23 cellular contexts compared by ENCODE assay signal in the genomic region with DNA sequence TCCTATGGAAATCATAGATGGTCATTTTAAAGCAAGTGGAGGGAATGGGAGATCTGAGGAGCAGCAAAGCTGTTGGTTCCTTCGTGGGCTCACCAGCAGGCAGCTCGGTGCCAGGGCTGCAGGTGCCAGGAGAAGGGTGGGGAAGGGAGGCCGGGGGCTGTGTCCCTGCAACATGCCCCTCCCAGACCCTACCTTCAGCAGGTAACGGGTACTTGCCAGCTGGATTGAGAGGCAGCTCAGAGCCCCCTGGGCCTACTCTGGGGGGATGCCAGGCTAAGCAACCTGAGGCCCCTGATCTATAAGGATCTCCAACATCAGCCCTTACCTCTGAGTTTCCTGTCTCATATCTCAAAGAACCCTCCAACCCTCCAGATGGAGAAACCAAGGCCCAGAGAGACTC.
A peak's percentile ranks its signal among the peaks of the same experiment; 100 is the strongest.
DNase-seq lines count a peak whose midpoint lies in the region; ATAC-seq and TF ChIP-seq lines count a peak whose summit lies in the region.
"Had no signal": no experiment of that assay in that cellular context is flagged by ENCODE, and none has a peak within 500 bp of the region (broad histone marks: within the 10 kb centered on the region; RNA-seq: fewer than 3 reads in every experiment).

No MANE protein-coding gene starts in this region.

- H3K4me3 Mint-ChIP-seq in HFFc6 (peak overlapping the region; percentile 93), neural progenitor cell (no peak overlapping the region)
- H3K4me3 Mint-ChIP-seq in activated T-helper 1 cell treated with anti-CD3 and anti-CD28 coated beads, Interleukin-12 subunit alpha, Interleukin-12 subunit beta, Interleukin-2, Interleukin-4 antibody, amounts not matched to agents 30 ng/mL and 10 ng/mL and 1 ng/mL, durations not matched to agents 14 hours and 24 hours and 36 hours = no peak overlapping the region
- H3K4me3 Mint-ChIP-seq: activated naive CD8-positive, alpha-beta T cell treated with anti-CD3 and anti-CD28 coated beads, Interleukin-2, amount 10 ng/mL, durations not matched to agents 7 days and 5 days; activated T-helper 17 cell treated with anti-CD3 and anti-CD28 coated beads, Interleukin-2, amount 50 U/mL, for 72 hours; dendritic cell treated with granulocyte-macrophage colony-stimulating factor and Interleukin-4, amounts not matched to agents 40 ng/mL and 50 ng/mL, for 4 days; naive thymus-derived CD8-positive, alpha-beta T cell had no signal

- H3K4me2 ChIP-seq in neural progenitor cell = no peak overlapping the region

- H3K27ac ChIP-seq in dorsolateral prefrontal cortex (peak overlapping the region in 42 of 59 donors; percentile 1 to 97 (median 60)), neural progenitor cell (no peak overlapping the region), suprapubic skin (peak overlapping the region; percentile 63)
- H3K27ac ChIP-seq: brain microvascular endothelial cell, SJSA1 had no signal

- H3K4me3 ChIP-seq in dorsolateral prefrontal cortex (no peak overlapping the region), neural progenitor cell (no peak overlapping the region), suprapubic skin (no peak overlapping the region)
- H3K4me3 ChIP-seq: GM12878, lung, SJSA1 had no signal

- intact Hi-C loops in dorsolateral prefrontal cortex (cut with DNase I) = loop anchor here in 1 of 2 donors (10.0 kb wide), 1 partner anchor 52 kb away; no protein-coding TSS in a partner anchor
- intact Hi-C loops in activated T-helper 1 cell treated with anti-CD3 and anti-CD28 coated beads, Interleukin-12 subunit alpha, Interleukin-12 subunit beta, Interleukin-2, Interleukin-4 antibody, amounts not matched to agents 30 ng/mL and 10 ng/mL and 1 ng/mL, durations not matched to agents 14 hours and 24 hours and 36 hours (cut with micrococcal nuclease) = no loop called here

- H3K9me3 ChIP-seq in neural progenitor cell (ENCODE audit: low read depth) = no peaks in the 10 kb centered on the region
- no peaks in the 10 kb centered on the region for H3K9me3 ChIP-seq in suprapubic skin
- H3K9me3 ChIP-seq: BE2C, SJSA1 had no signal

- no peak overlapping the region for H3K9ac ChIP-seq in neural progenitor cell

- no peak for TF ChIP-seq CTCF in HFFc6 (IDR thresholded peaks at IDR 0.05)
- no peak for TF ChIP-seq CTCF in dorsolateral prefrontal cortex (IDR thresholded peaks at IDR 0.05 in 54 of 56, conservative IDR thresholded peaks at IDR 0.05 in 2 of 56; ENCODE audit: low read depth in 1 of 56, partially characterized antibody in 56 of 56)
- no peak for TF ChIP-seq CTCF in neural progenitor cell (IDR thresholded peaks at IDR 0.05)
- no peak for TF ChIP-seq CTCF in suprapubic skin (IDR thresholded peaks at IDR 0.05)

- TF ChIP-seq POLR2A in suprapubic skin (IDR thresholded peaks at IDR 0.05) = no peak

- H3K36me3 ChIP-seq in neural progenitor cell = no peaks in the 10 kb centered on the region
- H3K36me3 ChIP-seq in suprapubic skin = no peaks in the 10 kb centered on the region
- H3K36me3 ChIP-seq: BE2C, brain microvascular endothelial cell had no signal

- peak overlapping the region; percentile 99 for H3K27ac Mint-ChIP-seq in HFFc6
- peak overlapping the region; percentile 40 for H3K27ac Mint-ChIP-seq in neural progenitor cell
- H3K27ac Mint-ChIP-seq in activated T-helper 1 cell treated with anti-CD3 and anti-CD28 coated beads, Interleukin-12 subunit alpha, Interleukin-12 subunit beta, Interleukin-2, Interleukin-4 antibody, amounts not matched to agents 30 ng/mL and 10 ng/mL and 1 ng/mL, durations not matched to agents 14 hours and 24 hours and 36 hours = no peak overlapping the region
- H3K27ac Mint-ChIP-seq: activated T-helper 17 cell treated with anti-CD3 and anti-CD28 coated beads, Interleukin-2, amount 50 U/mL, for 72 hours; progenitor cell of endocrine pancreas had no signal

- H3K27me3 ChIP-seq in dorsolateral prefrontal cortex (no peaks in the 10 kb centered on the region), neural progenitor cell (no peaks in the 10 kb centered on the region), suprapubic skin (no peaks in the 10 kb centered on the region)
- H3K27me3 ChIP-seq: BE2C, brain microvascular endothelial cell, SJSA1 had no signal

- H3F3A ChIP-seq in neural progenitor cell (ENCODE audit: low read depth) = no peaks in the 10 kb centered on the region

- H2AFZ ChIP-seq in neural progenitor cell (replicated peaks) = no peak overlapping the region

- peaks cover 19% of the 10 kb centered on the region for H3K36me3 Mint-ChIP-seq in HFFc6 (ENCODE audit: low read depth)
- H3K36me3 Mint-ChIP-seq in neural progenitor cell = peaks cover 2% of the 10 kb centered on the region
- peaks cover 2% of the 10 kb centered on the region for H3K36me3 Mint-ChIP-seq in activated T-helper 1 cell treated with anti-CD3 and anti-CD28 coated beads, Interleukin-12 subunit alpha, Interleukin-12 subunit beta, Interleukin-2, Interleukin-4 antibody, amounts not matched to agents 30 ng/mL and 10 ng/mL and 1 ng/mL, durations not matched to agents 14 hours and 24 hours and 36 hours (ENCODE audit: low read depth)

- no peak for DNase-seq in HFFc6
- no peak for DNase-seq in dorsolateral prefrontal cortex
- DNase-seq in neural progenitor cell (ENCODE audit: low spot score) = no peak
- DNase-seq in suprapubic skin (ENCODE audit: low spot score in 2 of 2) = no peak
- DNase-seq in GOT3 (lab: John Stamatoyannopoulos, UW) = no peak
- DNase-seq in activated T-helper 1 cell treated with anti-CD3 and anti-CD28 coated beads, Interleukin-12 subunit alpha, Interleukin-12 subunit beta, Interleukin-2, Interleukin-4 antibody, amounts not matched to agents 30 ng/mL and 10 ng/mL and 1 ng/mL, durations not matched to agents 14 hours and 24 hours and 36 hours (ENCODE audit: low spot score) = no peak
- DNase-seq: activated naive CD8-positive, alpha-beta T cell treated with anti-CD3 and anti-CD28 coated beads, Interleukin-2, amount 10 ng/mL, durations not matched to agents 7 days and 5 days; DMS 273 treated with DMSO at 0.1 percent for 48 hours; GF-D8; naive thymus-derived CD8-positive, alpha-beta T cell; NCI-H1436 treated with DMSO at 0.1 percent for 48 hours; stimulated activated naive CD4-positive, alpha-beta T cell treated with Interleukin-2 at 50 U/mL for 16 hours; T-helper 9 cell had no signal

- H3K9me3 Mint-ChIP-seq in HFFc6 (no peaks in the 10 kb centered on the region), neural progenitor cell (no peaks in the 10 kb centered on the region)
- no peaks in the 10 kb centered on the region for H3K9me3 Mint-ChIP-seq in activated T-helper 1 cell treated with anti-CD3 and anti-CD28 coated beads, Interleukin-12 subunit alpha, Interleukin-12 subunit beta, Interleukin-2, Interleukin-4 antibody, amounts not matched to agents 30 ng/mL and 10 ng/mL and 1 ng/mL, durations not matched to agents 14 hours and 24 hours and 36 hours
- H3K9me3 Mint-ChIP-seq: activated naive CD8-positive, alpha-beta T cell treated with anti-CD3 and anti-CD28 coated beads, Interleukin-2, amount 10 ng/mL, durations not matched to agents 7 days and 5 days; activated T-helper 17 cell treated with anti-CD3 and anti-CD28 coated beads, Interleukin-2, amount 50 U/mL, for 72 hours; dendritic cell treated with granulocyte-macrophage colony-stimulating factor and Interleukin-4, amounts not matched to agents 40 ng/mL and 50 ng/mL, for 4 days; naive thymus-derived CD8-positive, alpha-beta T cell had no signal

- peaks cover 14% of the 10 kb centered on the region for H3K27me3 Mint-ChIP-seq in HFFc6 (ENCODE audit: insufficient read depth)
- H3K27me3 Mint-ChIP-seq in neural progenitor cell (ENCODE audit: insufficient read depth, low read depth) = no peaks in the 10 kb centered on the region
- no peaks in the 10 kb centered on the region for H3K27me3 Mint-ChIP-seq in activated T-helper 1 cell treated with anti-CD3 and anti-CD28 coated beads, Interleukin-12 subunit alpha, Interleukin-12 subunit beta, Interleukin-2, Interleukin-4 antibody, amounts not matched to agents 30 ng/mL and 10 ng/mL and 1 ng/mL, durations not matched to agents 14 hours and 24 hours and 36 hours (ENCODE audit: insufficient read depth)
- H3K27me3 Mint-ChIP-seq: activated naive CD8-positive, alpha-beta T cell treated with anti-CD3 and anti-CD28 coated beads, Interleukin-2, amount 10 ng/mL, durations not matched to agents 7 days and 5 days; activated T-helper 17 cell treated with anti-CD3 and anti-CD28 coated beads, Interleukin-2, amount 50 U/mL, for 72 hours; naive thymus-derived CD8-positive, alpha-beta T cell; progenitor cell of endocrine pancreas had no signal

- H3K4me1 Mint-ChIP-seq in HFFc6 (ENCODE audit: low read depth) (peaks cover 75% of the 10 kb centered on the region), neural progenitor cell (peaks cover 24% of the 10 kb centered on the region)
- H3K4me1 Mint-ChIP-seq in activated T-helper 1 cell treated with anti-CD3 and anti-CD28 coated beads, Interleukin-12 subunit alpha, Interleukin-12 subunit beta, Interleukin-2, Interleukin-4 antibody, amounts not matched to agents 30 ng/mL and 10 ng/mL and 1 ng/mL, durations not matched to agents 14 hours and 24 hours and 36 hours (ENCODE audit: low read depth) = peaks cover 11% of the 10 kb centered on the region
- H3K4me1 Mint-ChIP-seq: activated T-helper 17 cell treated with anti-CD3 and anti-CD28 coated beads, Interleukin-2, amount 50 U/mL, for 72 hours had no signal

- ATAC-seq in HG03565 (IDR thresholded peaks at IDR 0.05; ENCODE audit: unreplicated experiment) = no peak
- ATAC-seq: activated CD4-positive, CD25-positive, alpha-beta regulatory T cell treated with anti-CD3 and anti-CD28 coated beads, Interleukin-2, amount 50 U/mL, for 24 hours; activated T-helper 17 cell treated with anti-CD3 and anti-CD28 coated beads, Interleukin-2, amount 50 U/mL, for 72 hours; GM12878; naive thymus-derived CD8-positive, alpha-beta T cell had no signal

- H4K20me1 ChIP-seq in neural progenitor cell (ENCODE audit: low read depth) = no peaks in the 10 kb centered on the region

- no peak for TF ChIP-seq EP300 in suprapubic skin (IDR thresholded peaks at IDR 0.05)

- no peaks in the 10 kb centered on the region for H3K79me2 ChIP-seq in neural progenitor cell (ENCODE audit: low read depth)

- WGBS in suprapubic skin = 83% methylated on average over 4 of the region's 4 CpGs

- H3K4me1 ChIP-seq in neural progenitor cell (peaks cover 18% of the 10 kb centered on the region), suprapubic skin (peaks cover 60% of the 10 kb centered on the region)
